16 cellular contexts compared by ENCODE assay signal in the genomic region with DNA sequence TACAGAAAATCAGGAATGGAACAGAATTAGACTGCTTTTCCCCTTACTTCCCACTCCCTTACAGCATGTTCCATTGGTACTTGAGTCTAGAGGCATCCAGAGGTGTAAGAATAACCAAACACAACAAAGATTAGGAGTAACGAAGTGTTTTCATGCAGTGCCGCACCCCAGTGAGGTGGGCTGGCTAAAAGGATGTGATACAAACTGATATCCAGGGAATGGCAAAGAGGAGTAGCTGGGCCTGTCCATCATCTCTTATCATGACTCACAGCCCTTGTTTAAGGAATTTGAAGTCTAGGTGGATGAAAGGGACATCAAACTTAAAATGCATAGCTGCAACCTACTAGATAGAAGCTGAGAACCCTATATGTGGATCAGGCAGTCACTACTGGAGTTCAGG.
A peak's percentile ranks its signal among the peaks of the same experiment; 100 is the strongest.
DNase-seq lines count a peak whose midpoint lies in the region; ATAC-seq and TF ChIP-seq lines count a peak whose summit lies in the region.
"Had no signal": no experiment of that assay in that cellular context is flagged by ENCODE, and none has a peak within 500 bp of the region (broad histone marks: within the 10 kb centered on the region; RNA-seq: fewer than 3 reads in every experiment).

No MANE protein-coding gene starts in this region.

- peaks cover 16% of the 10 kb centered on the region for H3K4me1 Mint-ChIP-seq in T-helper 1 cell treated with Interleukin-12 subunit alpha and Interleukin-12 subunit beta and Interleukin-4 antibody, amounts not matched to agents 30 μg/mL and 1 μg/mL, for 36 hours (ENCODE audit: low read depth)
- peaks cover 15% of the 10 kb centered on the region for H3K4me1 Mint-ChIP-seq in stimulated activated effector memory CD8-positive, alpha-beta T cell treated with anti-CD3 and anti-CD28 coated beads, Interleukin-12 subunit alpha, Interleukin-12 subunit beta, amount 100 ng/mL, for 72 hours

- H3K9me3 Mint-ChIP-seq in T-helper 1 cell treated with Interleukin-12 subunit alpha and Interleukin-12 subunit beta and Interleukin-4 antibody, amounts not matched to agents 30 μg/mL and 1 μg/mL, for 36 hours = no peaks in the 10 kb centered on the region
- H3K9me3 Mint-ChIP-seq in stimulated activated effector memory CD8-positive, alpha-beta T cell treated with anti-CD3 and anti-CD28 coated beads, Interleukin-12 subunit alpha, Interleukin-12 subunit beta, amount 100 ng/mL, for 72 hours = no peaks in the 10 kb centered on the region

- H3K27ac ChIP-seq in VCaP (peak overlapping the region; percentile 89), epithelial cell of prostate (peak overlapping the region; percentile 23)
- H3K27ac ChIP-seq: BLaER1 treated with 17β-estradiol and CSF1 and Interleukin-3, amounts not matched to agents 10 nM and 100 nM; GM23248 had no signal

- H3K27ac Mint-ChIP-seq in T-helper 1 cell treated with Interleukin-12 subunit alpha and Interleukin-12 subunit beta and Interleukin-4 antibody, amounts not matched to agents 30 μg/mL and 1 μg/mL, for 36 hours = peak overlapping the region; percentile 55
- peak overlapping the region; percentile 15 for H3K27ac Mint-ChIP-seq in stimulated activated effector memory CD8-positive, alpha-beta T cell treated with anti-CD3 and anti-CD28 coated beads, Interleukin-12 subunit alpha, Interleukin-12 subunit beta, amount 100 ng/mL, for 72 hours

- no peak for TF ChIP-seq CTCF in VCaP (conservative IDR thresholded peaks at IDR 0.05)
- no peak for TF ChIP-seq CTCF in foreskin fibroblast (IDR thresholded peaks at IDR 0.05; ENCODE audit: low read depth, low read length)

- no peaks in the 10 kb centered on the region for H3K27me3 Mint-ChIP-seq in T-helper 1 cell treated with Interleukin-12 subunit alpha and Interleukin-12 subunit beta and Interleukin-4 antibody, amounts not matched to agents 30 μg/mL and 1 μg/mL, for 36 hours (ENCODE audit: low read depth)

- no peak for DNase-seq in T-helper 1 cell
- no peak for DNase-seq in epithelial cell of prostate (ENCODE audit: low read depth, low spot score)
- DNase-seq in stimulated activated effector memory CD8-positive, alpha-beta T cell treated with anti-CD3 and anti-CD28 coated beads, Interleukin-12 subunit alpha, Interleukin-12 subunit beta, amount 100 ng/mL, for 72 hours (ENCODE audit: low spot score in 2 of 2) = no peak
- no peak for DNase-seq in NCI-H2029 treated with DMSO at 0.1 percent for 48 hours (lab: John Stamatoyannopoulos, UW)
- DNase-seq in foreskin fibroblast = no peak
- DNase-seq: 8988T, COR-L47, GM23248, NCI-H1092 treated with DMSO at 0.1 percent for 48 hours, NCI-H1694, NCI-H446 treated with DMSO at 0.1 percent for 48 hours, SIG-M5 had no signal

- no peak for ATAC-seq in stimulated activated effector memory CD8-positive, alpha-beta T cell treated with anti-CD3 and anti-CD28 coated beads, Interleukin-12 subunit alpha, Interleukin-12 subunit beta, amount 100 ng/mL, for 72 hours
- no peak for ATAC-seq in GM18858 (IDR thresholded peaks at IDR 0.05; ENCODE audit: unreplicated experiment)

- no peak overlapping the region for H3K4me3 Mint-ChIP-seq in T-helper 1 cell treated with Interleukin-12 subunit alpha and Interleukin-12 subunit beta and Interleukin-4 antibody, amounts not matched to agents 30 μg/mL and 1 μg/mL, for 36 hours
- H3K4me3 Mint-ChIP-seq in stimulated activated effector memory CD8-positive, alpha-beta T cell treated with anti-CD3 and anti-CD28 coated beads, Interleukin-12 subunit alpha, Interleukin-12 subunit beta, amount 100 ng/mL, for 72 hours = no peak overlapping the region

- peaks cover 21% of the 10 kb centered on the region for H3K36me3 Mint-ChIP-seq in T-helper 1 cell treated with Interleukin-12 subunit alpha and Interleukin-12 subunit beta and Interleukin-4 antibody, amounts not matched to agents 30 μg/mL and 1 μg/mL, for 36 hours (ENCODE audit: low read depth)
- H3K36me3 Mint-ChIP-seq in stimulated activated effector memory CD8-positive, alpha-beta T cell treated with anti-CD3 and anti-CD28 coated beads, Interleukin-12 subunit alpha, Interleukin-12 subunit beta, amount 100 ng/mL, for 72 hours = no peaks in the 10 kb centered on the region

- H3K4me3 ChIP-seq in foreskin fibroblast (ENCODE audit: low read depth in 1 of 2, low read length in 2 of 2) = no peak overlapping the region
- H3K4me3 ChIP-seq: BLaER1 treated with 17β-estradiol and CSF1 and Interleukin-3, amounts not matched to agents 10 nM and 100 nM; GM23248 had no signal
